ENCODE assay signal across 8 cellular contexts in genomic region chr9:112867275-112867991, GRCh38. TPM values are rescaled to one million over a fixed set of nuclear protein-coding genes. Genes with fewer than 3 reads are reported as not detected.
A peak's percentile ranks its signal among the peaks of the same experiment; 100 is the strongest.
DNase-seq lines count a peak whose midpoint lies in the region; FAIRE-seq and TF ChIP-seq lines count a peak whose summit lies in the region.

No MANE protein-coding gene starts in this region.

- no peaks in the 10 kb centered on the region for H3K27me3 ChIP-seq in OCI-LY3 (ENCODE audit: low read depth, low read length)

- no peaks in the 10 kb centered on the region for H3K79me2 ChIP-seq in OCI-LY3 (ENCODE audit: low read length)

- no peak overlapping the region for H3K4me3 ChIP-seq in OCI-LY3 (ENCODE audit: low read length)

- peaks cover 82% of the 10 kb centered on the region for H3K4me1 ChIP-seq in OCI-LY3 (ENCODE audit: low read length)

- H2AFZ ChIP-seq in OCI-LY3 (ENCODE audit: low read depth, low read length): no peak overlapping the region

- peaks cover 2% of the 10 kb centered on the region; the same call in 1 of the 2 replicates for H4K20me1 ChIP-seq in OCI-LY3 (ENCODE audit: insufficient read depth, low read length)

- TF ChIP-seq POLR2A in GM12891 (IDR thresholded peaks at IDR 0.05; ENCODE audit: low read depth, low read length): no peak

- in situ Hi-C loops in GM13977 (cut with MboI; ENCODE audit: low pct_unique_long_range_greater_than_20kb, low sequenced_read_pairs, unreplicated experiment): no loop called here

- H3K4me2 ChIP-seq in OCI-LY3 (ENCODE audit: low read length): peak overlapping the region; percentile 63

- peak overlapping the region; percentile 7; the same call in 1 of the 2 replicates for H3K9ac ChIP-seq in OCI-LY3 (ENCODE audit: low read length)

- DNase-seq in GM12891 (ENCODE audit: insufficient read length, low spot score): no peak
- DNase-seq in dermis blood vessel endothelial cell: peak; percentile 25
- DNase-seq in pons (ENCODE audit: low spot score): peak; percentile 44
- DNase-seq in NCI-H748 treated with DMSO at 0.1 percent for 48 hours (lab: John Stamatoyannopoulos, UW): no peak
- DNase-seq in NCI-H1092 treated with DMSO at 0.1 percent for 48 hours (lab: John Stamatoyannopoulos, UW): no peak
- no peak for DNase-seq in KG1 (lab: John Stamatoyannopoulos, UW)
- no peak for DNase-seq in GM13977 (ENCODE audit: low spot score)

- peak overlapping the region; percentile 56 for H3K27ac ChIP-seq in OCI-LY3 (ENCODE audit: low read length)

- no peaks in the 10 kb centered on the region for H3K9me3 ChIP-seq in OCI-LY3 (ENCODE audit: insufficient read depth, low read length)

- H3K36me3 ChIP-seq in OCI-LY3 (replicated peaks; ENCODE audit: low read depth, low read length): peaks cover 8% of the 10 kb centered on the region

- TF ChIP-seq CTCF in OCI-LY3 (IDR thresholded peaks at IDR 0.05; ENCODE audit: low read depth, low read length) (no peak), GM13977 (IDR thresholded peaks at IDR 0.05; ENCODE audit: extremely low read depth, insufficient read depth, missing control alignments) (no peak)

- FAIRE-seq in GM12891 (lab: Jason Lieb, UNC): no peak

TF ChIP-seq in GM12891, 5 proteins besides CTCF, POLR2A, EP300 and RAD21:
- TF ChIP-seq SPI1 (IDR thresholded peaks at IDR 0.05; ENCODE audit: low read depth, low read length) (peak; percentile 29; the same call in 1 of the 2 replicates), TAF1 (IDR thresholded peaks at IDR 0.05; ENCODE audit: low read depth, low read length) (no peak)
TF ChIP-seq in GM12891: peak in this region for 1.

RNA-seq across cellular contexts. Expression of gene SLC46A2, which starts 23.2 kb away (rescaled TPM):
- 0.03 TPM for polyA plus RNA-seq in GM12891 (2012; ENCODE audit: low read depth, missing spikeins)
- not detected in 2 replicates for total RNA-seq in dermis blood vessel endothelial cell

Comparison
In these comparisons a context has a peak if more than half of its experiments do, and no peak if none do; other contexts are left out.
1. DNase-seq: peak in dermis blood vessel endothelial cell (single experiment) and pons (single experiment); none in GM12891 (single experiment), NCI-H748 treated with DMSO at 0.1 percent for 48 hours (single experiment), NCI-H1092 treated with DMSO at 0.1 percent for 48 hours (single experiment), KG1 (single experiment) and GM13977 (single experiment).